ENCODE assay signal across 24 cellular contexts in genomic region chr1:1134300-1134961, GRCh38. TPM values are rescaled to one million over a fixed set of nuclear protein-coding genes. Genes with fewer than 3 reads are reported as not detected.
"Had no signal": no experiment of that assay in that cellular context is flagged by ENCODE, and none has a peak within 500 bp of the region (broad histone marks: within the 10 kb centered on the region; RNA-seq: fewer than 3 reads in every experiment).

No MANE protein-coding gene starts in this region.

- H3K27me3 ChIP-seq: hepatocyte, vagina had no signal

- H3K4me1 ChIP-seq: upper lobe of right lung had no signal

- H3K27ac ChIP-seq: hepatocyte, neutrophil, thyroid gland, upper lobe of right lung, vagina had no signal

- H3K4me2 ChIP-seq: hepatocyte had no signal

- H2AFZ ChIP-seq: hepatocyte had no signal

- H3K4me3 ChIP-seq: coronary artery, hepatocyte, mucosa of descending colon, suprapubic skin, thyroid gland, upper lobe of right lung, vagina had no signal

- H3K9me3 ChIP-seq: mucosa of descending colon, neutrophil, suprapubic skin, thyroid gland, upper lobe of right lung, vagina had no signal

- ATAC-seq: left colon, mucosa of descending colon, upper lobe of right lung had no signal

- DNase-seq: effector CD8-positive, alpha-beta T cell; foreskin melanocyte; head of caudate nucleus; left colon; nephron progenitor cell; posterior cingulate gyrus; small intestine; stimulated activated CD4-positive, alpha-beta T cell treated with anti-CD3 and anti-CD28 coated beads, Interleukin-12 subunit alpha, Interleukin-12 subunit beta, amount 100 ng/mL, for 4 hours; stimulated activated naive CD4-positive, alpha-beta T cell treated with Interleukin-2 at 50 U/mL for 16 hours; thyroid gland; upper lobe of right lung had no signal

- H3K36me3 ChIP-seq: neutrophil, suprapubic skin, thyroid gland, upper lobe of right lung, vagina had no signal

- H3K4me3 Mint-ChIP-seq: nephron progenitor cell had no signal

- H3K27ac Mint-ChIP-seq: nephron progenitor cell had no signal

RNA-seq across cellular contexts. Expression of gene TTLL10, which starts 39.2 kb away (rescaled TPM):
- total RNA-seq: dermis microvascular lymphatic vessel endothelial cell, hepatocyte, kidney epithelial cell, liver, lung microvascular endothelial cell, myocyte, osteoblast, pulmonary artery endothelial cell, suprapubic skin, upper lobe of right lung, vagina had no signal
- polyA plus RNA-seq: liver had no signal
